Comparison of ENCODE assay signal across 8 cellular contexts in the genomic region with DNA sequence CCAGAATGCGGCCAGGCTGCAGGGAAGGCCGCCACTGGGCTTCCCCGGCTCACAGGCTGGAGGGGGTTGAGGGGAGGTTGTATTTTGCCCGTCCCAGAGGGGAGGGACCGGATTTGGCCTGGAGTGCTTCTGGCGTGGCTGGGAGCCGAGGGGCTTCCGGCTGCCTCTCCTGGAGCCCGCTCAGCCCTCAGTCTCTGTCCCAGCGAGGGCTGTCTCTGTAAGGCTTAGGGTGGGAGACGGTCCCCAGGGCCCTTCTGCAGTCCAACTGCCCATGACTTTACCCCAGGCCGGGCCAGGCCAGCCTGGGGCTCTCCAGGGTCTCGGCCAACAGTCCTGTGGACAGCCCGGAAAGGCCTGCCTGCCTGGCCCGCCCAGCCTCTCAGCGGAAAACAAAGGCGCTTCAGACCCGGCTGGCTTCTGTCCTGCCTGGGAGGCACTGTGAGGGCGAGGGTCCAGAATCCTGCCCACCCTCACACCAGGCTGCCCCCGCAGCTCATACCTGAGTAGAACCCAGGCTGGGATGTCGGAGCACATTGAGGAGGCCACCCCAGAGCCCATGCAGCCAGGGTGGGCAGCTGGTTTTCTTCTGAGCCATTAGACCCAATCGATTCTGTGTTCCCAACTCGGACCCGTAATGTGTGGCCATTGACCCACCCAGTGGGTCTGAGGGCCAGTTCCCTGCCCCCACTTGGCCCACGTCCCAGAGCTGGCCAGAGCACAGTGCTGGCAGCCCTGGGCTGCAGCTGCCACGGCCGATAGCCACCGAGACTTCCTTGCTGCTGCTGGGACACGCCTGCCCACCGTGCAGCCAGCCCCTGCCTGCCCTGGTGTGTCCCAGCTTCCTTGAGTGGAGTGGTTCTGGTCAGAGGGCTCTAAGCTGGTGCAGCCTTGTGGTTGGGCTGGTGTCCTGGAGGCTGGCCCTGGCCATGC. TPM values are rescaled to one million over a fixed set of nuclear protein-coding genes. Genes with fewer than 3 reads are reported as not detected.
DNase-seq lines count a peak whose midpoint lies in the region; ATAC-seq, FAIRE-seq and TF ChIP-seq lines count a peak whose summit lies in the region.

No MANE protein-coding gene starts in this region.

- H3K9me3 Mint-ChIP-seq in memory B cell: peaks cover 3% of the 10 kb centered on the region

- H3K4me1 ChIP-seq in A549: peaks cover 75% of the 10 kb centered on the region
- H3K4me1 ChIP-seq in transverse colon: peaks cover 34 to 72% (median 50%) of the 10 kb centered on the region in 4 donors

- TF ChIP-seq POLR2A in A549 (IDR thresholded peaks at IDR 0.05; ENCODE audit: low read length) (no peak), transverse colon (IDR thresholded peaks at IDR 0.05) (no peak)

- H3K9me3 ChIP-seq in A549 (no peaks in the 10 kb centered on the region), MG63 (no peaks in the 10 kb centered on the region), transverse colon (no peaks in the 10 kb centered on the region), WERI-Rb-1 (ENCODE audit: severe bottlenecking) (no peaks in the 10 kb centered on the region)

- intact Hi-C loops in dorsolateral prefrontal cortex (cut with DNase I): no loop called here
- intact Hi-C loops in transverse colon (cut with DNase I; ENCODE audit: low total_unique reads): no loop called here

- in situ Hi-C loops in transverse colon (cut with MboI; ENCODE audit: low pct_ligation_motif_present in 1 of 4, low pct_unique_long_range_greater_than_20kb in 1 of 4, low sequenced_read_pairs in 3 of 4): no loop called here

- H3K27me3 ChIP-seq in MG63: no peaks in the 10 kb centered on the region
- H3K27me3 ChIP-seq in dorsolateral prefrontal cortex: no peaks in the 10 kb centered on the region
- peaks cover 68% of the 10 kb centered on the region for H3K27me3 ChIP-seq in transverse colon
- H3K27me3 ChIP-seq in WERI-Rb-1 (ENCODE audit: insufficient read depth, low read depth, severe bottlenecking): no peaks in the 10 kb centered on the region

- peak overlapping the region; percentile 50 for H3K4me3 Mint-ChIP-seq in memory B cell

- no peaks in the 10 kb centered on the region for H3K27me3 Mint-ChIP-seq in memory B cell

- H3K27ac ChIP-seq in A549: peak overlapping the region; percentile 84 to 97; a peak in 5 of 6 replicates
- H3K27ac ChIP-seq in dorsolateral prefrontal cortex: peak overlapping the region; percentile 35 to 93 (median 85)
- peak overlapping the region; percentile 71 to 90 (median 80) for H3K27ac ChIP-seq in transverse colon
- H3K27ac ChIP-seq in WERI-Rb-1: no peak overlapping the region

- DNase-seq in A549 (ENCODE audit: low read depth in 1 of 2, low spot score in 1 of 2) (no peak), MG63 (peak; percentile 74), dorsolateral prefrontal cortex (peak; percentile 23 to 86 (median 78)), memory B cell (ENCODE audit: low spot score in 2 of 2) (no peak), transverse colon (no peak), amniotic stem cell (lab: John Stamatoyannopoulos, UW) (no peak), WERI-Rb-1 (no peak), GM10266 (ENCODE audit: extremely low spot score) (no peak)

- TF ChIP-seq CTCF in A549 (IDR thresholded peaks at IDR 0.05) (no peak), dorsolateral prefrontal cortex (IDR thresholded peaks at IDR 0.05 in 54 of 56, conservative IDR thresholded peaks at IDR 0.05 in 2 of 56; ENCODE audit: low read depth in 1 of 56, partially characterized antibody in 56 of 56) (peak in 12 of 56 donors; percentile 10 to 35 (median 20)), transverse colon (IDR thresholded peaks at IDR 0.05) (no peak), WERI-Rb-1 (IDR thresholded peaks at IDR 0.05; ENCODE audit: low read depth, low read length) (no peak), GM10266 (IDR thresholded peaks at IDR 0.05; ENCODE audit: control insufficient read depth, insufficient read depth, low read depth, missing control alignments) (no peak)

- POLR2A ChIA-PET in A549 (lab: Yijun Ruan, JAX): no interaction called here

- CTCF ChIA-PET in A549 (lab: Yijun Ruan, JAX): interaction anchor here (1.3 to 8.1 kb wide), 4 partner anchors 8 to 57 kb away, joined by 4 to 132 read pairs (median 6); a partner anchor contains a TSS

- peak overlapping the region; percentile 99 for H3K4me2 ChIP-seq in A549

- ATAC-seq in A549 (no peak), memory B cell (ENCODE audit: low read depth) (no peak)

- no peak for TF ChIP-seq RAD21 in A549 (conservative IDR thresholded peaks at IDR 0.05 in 1 of 2, IDR thresholded peaks at IDR 0.05 in 1 of 2)

- H3K27ac Mint-ChIP-seq in memory B cell: no peak overlapping the region

- FAIRE-seq in A549 (lab: Jason Lieb, UNC): no peak

- H3K4me3 ChIP-seq in A549 (peak overlapping the region; percentile 82), MG63 (peak overlapping the region; percentile 68), dorsolateral prefrontal cortex (peak overlapping the region; percentile 51 to 90 (median 73)), transverse colon (peak overlapping the region in 3 of 4 donors; percentile 39 to 63 (median 58)), WERI-Rb-1 (ENCODE audit: low read depth, low read length) (no peak overlapping the region)

- H3K4me1 Mint-ChIP-seq in memory B cell: peaks cover 29% of the 10 kb centered on the region

- H3K36me3 ChIP-seq in MG63: peaks cover 5% of the 10 kb centered on the region; the same call in 1 of the 2 replicates
- H3K36me3 ChIP-seq in transverse colon: no peaks in the 10 kb centered on the region
- no peaks in the 10 kb centered on the region; the same call in 1 of the 2 replicates for H3K36me3 ChIP-seq in WERI-Rb-1

- 93% methylated on average over 21 of the region's 30 CpGs for WGBS in A549 (ENCODE audit: missing lambda C conversion rate)
- 20% methylated on average over 20 of the region's 30 CpGs; no CpG with 5 or more reads in 1 of the 2 donors for WGBS in transverse colon (ENCODE audit: low coverage in 1 of 2), 2 donors

- peaks cover 6% of the 10 kb centered on the region for H3K36me3 Mint-ChIP-seq in memory B cell

- no peak for TF ChIP-seq EP300 in A549 (IDR thresholded peaks at IDR 0.05)
- TF ChIP-seq EP300 in transverse colon (IDR thresholded peaks at IDR 0.05; ENCODE audit: low read depth): no peak

TF ChIP-seq in A549, 52 proteins besides CTCF, POLR2A, EP300 and RAD21 (continues in another document):
- no peak for TF ChIP-seq KDM1A (IDR thresholded peaks at IDR 0.05; ENCODE audit: low read depth)

RNA-seq across cellular contexts. Expression of a gene that starts 1.6 kb away (rescaled TPM):
- polyA plus RNA-seq in A549 (2011; rRNA removed): 36.2 and 41.0 TPM in 2 replicates
- 192 and 210 TPM in 2 replicates for polyA plus RNA-seq in A549 (2012; cell fraction: cytosol; rRNA removed)
- 220 and 295 TPM in 2 replicates for polyA plus RNA-seq in A549 (2012; cell fraction: nucleus; rRNA removed)
- polyA plus RNA-seq in A549 (2017; fragmentation: RNase III; extraction: RNeasy Plus Mini Kit Qiagen cat#74134 plus additional on column Dnase treatment): 55.6 to 68.4 TPM (median 67.3 TPM) in 3 replicates
- 8.9 and 14.4 TPM in 2 replicates for polyA minus RNA-seq in A549 (2011; rRNA and poly(A)+ RNA removed)
- 129 and 270 TPM in 2 replicates for total RNA-seq in MG63 (2014; rRNA removed; shearing (Covaris generic); ENCODE audit: low replicate concordance)
- total RNA-seq in dorsolateral prefrontal cortex: 100 to 1,000 TPM in 116 of 120 experiments, 10 to 100 TPM in 4; 67.0 to 225 (median 142) TPM
- 10 to 100 TPM; 11.2 to 67.3 (median 22.4) TPM for total RNA-seq in transverse colon

RNA-seq across cellular contexts. Expression of a gene that starts 10.5 kb away (rescaled TPM):
- 196 and 280 TPM in 2 replicates for polyA plus RNA-seq in A549 (2011; rRNA removed)
- 1,772 and 1,826 TPM in 2 replicates for polyA plus RNA-seq in A549 (2012; cell fraction: cytosol; rRNA removed)
- 674 and 890 TPM in 2 replicates for polyA plus RNA-seq in A549 (2012; cell fraction: nucleus; rRNA removed)
- polyA plus RNA-seq in A549 (2017; fragmentation: RNase III; extraction: RNeasy Plus Mini Kit Qiagen cat#74134 plus additional on column Dnase treatment): 837 to 1,023 TPM (median 999 TPM) in 3 replicates
- 60.5 and 132 TPM in 2 replicates for polyA minus RNA-seq in A549 (2011; rRNA and poly(A)+ RNA removed)
- 17.3 TPM in 1 of 2 replicates, not detected in the other for total RNA-seq in MG63 (2014; rRNA removed; shearing (Covaris generic); ENCODE audit: low replicate concordance)
- 10 to 100 TPM in 36 of 120 experiments, 1 to 10 TPM in 80, under 1 TPM in 1, not detected in 3; 0.64 to 75.6 (median 7.4) TPM for total RNA-seq in dorsolateral prefrontal cortex
- total RNA-seq in transverse colon: 100 to 1,000 TPM in 1 of 4 donors, 10 to 100 TPM in 2, not detected in 1; 16.9 to 246 (median 63.0) TPM

RNA-seq across cellular contexts. Expression of a gene that starts 14.9 kb away (rescaled TPM):
- polyA plus RNA-seq in A549 (2011; rRNA removed) (12.7 and 13.4 TPM in 2 replicates), A549 (2017; fragmentation: RNase III; extraction: RNeasy Plus Mini Kit Qiagen cat#74134 plus additional on column Dnase treatment) (35.1 to 39.6 TPM (median 37.5 TPM) in 3 replicates)
- 58.9 and 70.0 TPM in 2 replicates for polyA plus RNA-seq in A549 (2012; cell fraction: cytosol; rRNA removed)
- polyA plus RNA-seq in A549 (2012; cell fraction: nucleus; rRNA removed): 139 and 189 TPM in 2 replicates
- polyA minus RNA-seq in A549 (2011; rRNA and poly(A)+ RNA removed): 5.5 and 9.7 TPM in 2 replicates
- 29.3 and 58.1 TPM in 2 replicates for total RNA-seq in MG63 (2014; rRNA removed; shearing (Covaris generic); ENCODE audit: low replicate concordance)
- total RNA-seq in dorsolateral prefrontal cortex (10 to 100 TPM in 118 of 120 experiments, 1 to 10 TPM in 2; 8.9 to 23.4 (median 15.6) TPM), transverse colon (10 to 100 TPM; 10.8 to 52.9 (median 29.5) TPM)

RNA-seq across cellular contexts. Expression of a gene that starts 50.2 kb away (rescaled TPM):
- 2.3 and 2.4 TPM in 2 replicates for polyA plus RNA-seq in A549 (2011; rRNA removed)
- polyA plus RNA-seq in A549 (2012; cell fraction: cytosol; rRNA removed): 9.5 and 17.3 TPM in 2 replicates
- polyA plus RNA-seq in A549 (2012; cell fraction: nucleus; rRNA removed): 10.8 and 20.0 TPM in 2 replicates
- 4.3 to 5.7 TPM (median 5.6 TPM) in 3 replicates for polyA plus RNA-seq in A549 (2017; fragmentation: RNase III; extraction: RNeasy Plus Mini Kit Qiagen cat#74134 plus additional on column Dnase treatment)
- polyA minus RNA-seq in A549 (2011; rRNA and poly(A)+ RNA removed): 0.74 and 1.4 TPM in 2 replicates
- 7.1 and 17.0 TPM in 2 replicates for total RNA-seq in MG63 (2014; rRNA removed; shearing (Covaris generic); ENCODE audit: low replicate concordance)
- 10 to 100 TPM; 11.9 to 30.7 (median 19.1) TPM for total RNA-seq in dorsolateral prefrontal cortex
- total RNA-seq in transverse colon: under 1 TPM in 2 of 4 donors, not detected in 2; 0.48 to 0.96 TPM

RNA-seq across cellular contexts. Expression of a gene that starts 56.6 kb away (rescaled TPM):
- polyA plus RNA-seq in A549 (2011; rRNA removed) (46.8 and 52.7 TPM in 2 replicates), A549 (2017; fragmentation: RNase III; extraction: RNeasy Plus Mini Kit Qiagen cat#74134 plus additional on column Dnase treatment) (80.7 to 89.8 TPM (median 86.7 TPM) in 3 replicates)
- polyA plus RNA-seq in A549 (2012; cell fraction: cytosol; rRNA removed): 105 and 111 TPM in 2 replicates
- polyA plus RNA-seq in A549 (2012; cell fraction: nucleus; rRNA removed): 523 and 668 TPM in 2 replicates
- 42.6 and 67.3 TPM in 2 replicates for polyA minus RNA-seq in A549 (2011; rRNA and poly(A)+ RNA removed)
- total RNA-seq in MG63 (2014; rRNA removed; shearing (Covaris generic); ENCODE audit: low replicate concordance): 20.6 and 46.5 TPM in 2 replicates
- total RNA-seq in dorsolateral prefrontal cortex (100 to 1,000 TPM in 85 of 120 experiments, 10 to 100 TPM in 35; 81.6 to 178 (median 109) TPM), transverse colon (100 to 1,000 TPM in 2 of 4 donors, 10 to 100 TPM in 2; 79.4 to 293 (median 106) TPM)

Comparison
In these comparisons a context has a peak if more than half of its experiments do, and no peak if none do; other contexts are left out.
1. DNase-seq: peak in MG63 (single experiment) and dorsolateral prefrontal cortex (10 of 10); none in A549 (0 of 2), memory B cell (0 of 2), transverse colon (single experiment), amniotic stem cell (single experiment), WERI-Rb-1 (single experiment) and GM10266 (single experiment).